Comparison of ENCODE assay signal across 1 cellular context in the genomic region with DNA sequence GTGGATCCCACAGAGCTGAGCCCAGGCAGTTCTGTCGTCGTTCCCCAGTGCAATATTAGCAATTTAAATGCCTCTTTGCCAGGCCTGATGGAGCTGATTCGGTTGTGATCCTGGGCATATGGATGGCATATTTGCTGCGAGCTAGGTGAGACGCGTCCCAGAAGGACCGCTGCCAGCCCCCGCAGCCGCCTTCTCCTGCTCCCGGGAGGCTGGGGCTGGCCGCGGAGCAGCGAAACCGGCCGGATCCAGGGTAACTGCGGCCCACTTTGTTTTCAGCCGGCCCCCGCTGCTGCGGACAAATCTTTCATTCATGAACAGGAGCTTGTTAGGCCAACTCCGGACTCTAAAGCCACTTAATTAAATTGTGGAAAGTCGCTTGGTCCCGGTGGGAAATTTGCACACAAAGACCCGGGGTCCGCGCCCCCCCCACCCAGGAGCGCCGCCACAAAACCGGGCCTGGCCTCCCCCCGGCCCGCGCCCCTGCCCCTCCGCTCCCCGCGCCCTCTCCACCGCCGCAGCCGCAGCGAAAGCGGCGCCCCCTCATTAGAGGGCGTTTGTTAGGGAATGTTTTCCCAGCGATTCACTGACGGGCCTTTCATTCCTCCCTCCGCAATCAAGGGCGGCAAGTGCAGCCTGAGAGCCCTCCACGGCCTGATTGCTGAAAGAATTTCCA.
A peak's percentile ranks its signal among the peaks of the same experiment; 100 is the strongest.
TF ChIP-seq lines count a peak whose summit lies in the region.

No MANE protein-coding gene starts in this region.

TF ChIP-seq in GM12878, 131 proteins besides CTCF, POLR2A, EP300 and RAD21 (continued from another document):
- TF ChIP-seq, protein P1, sequence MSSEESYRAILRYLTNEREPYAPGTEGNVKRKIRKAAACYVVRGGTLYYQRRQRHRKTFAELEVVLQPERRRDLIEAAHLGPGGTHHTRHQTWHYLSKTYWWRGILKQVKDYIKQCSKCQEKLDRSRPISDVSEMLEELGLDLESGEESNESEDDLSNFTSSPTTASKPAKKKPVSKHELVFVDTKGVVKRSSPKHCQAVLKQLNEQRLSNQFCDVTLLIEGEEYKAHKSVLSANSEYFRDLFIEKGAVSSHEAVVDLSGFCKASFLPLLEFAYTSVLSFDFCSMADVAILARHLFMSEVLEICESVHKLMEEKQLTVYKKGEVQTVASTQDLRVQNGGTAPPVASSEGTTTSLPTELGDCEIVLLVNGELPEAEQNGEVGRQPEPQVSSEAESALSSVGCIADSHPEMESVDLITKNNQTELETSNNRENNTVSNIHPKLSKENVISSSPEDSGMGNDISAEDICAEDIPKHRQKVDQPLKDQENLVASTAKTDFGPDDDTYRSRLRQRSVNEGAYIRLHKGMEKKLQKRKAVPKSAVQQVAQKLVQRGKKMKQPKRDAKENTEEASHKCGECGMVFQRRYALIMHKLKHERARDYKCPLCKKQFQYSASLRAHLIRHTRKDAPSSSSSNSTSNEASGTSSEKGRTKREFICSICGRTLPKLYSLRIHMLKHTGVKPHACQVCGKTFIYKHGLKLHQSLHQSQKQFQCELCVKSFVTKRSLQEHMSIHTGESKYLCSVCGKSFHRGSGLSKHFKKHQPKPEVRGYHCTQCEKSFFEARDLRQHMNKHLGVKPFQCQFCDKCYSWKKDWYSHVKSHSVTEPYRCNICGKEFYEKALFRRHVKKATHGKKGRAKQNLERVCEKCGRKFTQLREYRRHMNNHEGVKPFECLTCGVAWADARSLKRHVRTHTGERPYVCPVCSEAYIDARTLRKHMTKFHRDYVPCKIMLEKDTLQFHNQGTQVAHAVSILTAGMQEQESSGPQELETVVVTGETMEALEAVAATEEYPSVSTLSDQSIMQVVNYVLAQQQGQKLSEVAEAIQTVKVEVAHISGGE (CRISPR knock-in tag; IDR thresholded peaks at IDR 0.05): no peak
- TF ChIP-seq EED (IDR thresholded peaks at IDR 0.05; ENCODE audit: low read depth): peak; percentile 34
- TF ChIP-seq, protein P2, sequence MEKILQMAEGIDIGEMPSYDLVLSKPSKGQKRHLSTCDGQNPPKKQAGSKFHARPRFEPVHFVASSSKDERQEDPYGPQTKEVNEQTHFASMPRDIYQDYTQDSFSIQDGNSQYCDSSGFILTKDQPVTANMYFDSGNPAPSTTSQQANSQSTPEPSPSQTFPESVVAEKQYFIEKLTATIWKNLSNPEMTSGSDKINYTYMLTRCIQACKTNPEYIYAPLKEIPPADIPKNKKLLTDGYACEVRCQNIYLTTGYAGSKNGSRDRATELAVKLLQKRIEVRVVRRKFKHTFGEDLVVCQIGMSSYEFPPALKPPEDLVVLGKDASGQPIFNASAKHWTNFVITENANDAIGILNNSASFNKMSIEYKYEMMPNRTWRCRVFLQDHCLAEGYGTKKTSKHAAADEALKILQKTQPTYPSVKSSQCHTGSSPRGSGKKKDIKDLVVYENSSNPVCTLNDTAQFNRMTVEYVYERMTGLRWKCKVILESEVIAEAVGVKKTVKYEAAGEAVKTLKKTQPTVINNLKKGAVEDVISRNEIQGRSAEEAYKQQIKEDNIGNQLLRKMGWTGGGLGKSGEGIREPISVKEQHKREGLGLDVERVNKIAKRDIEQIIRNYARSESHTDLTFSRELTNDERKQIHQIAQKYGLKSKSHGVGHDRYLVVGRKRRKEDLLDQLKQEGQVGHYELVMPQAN (conservative IDR thresholded peaks at IDR 0.05): no peak
